Comparison of ENCODE assay signal across 14 cellular contexts in genomic region chr16:53081032-53081424, GRCh38. TPM values are rescaled to one million over a fixed set of nuclear protein-coding genes. Genes with fewer than 3 reads are reported as not detected.
DNase-seq lines count a peak whose midpoint lies in the region; ATAC-seq and TF ChIP-seq lines count a peak whose summit lies in the region.
"Had no signal": no experiment of that assay in that cellular context is flagged by ENCODE, and none has a peak within 500 bp of the region (broad histone marks: within the 10 kb centered on the region; RNA-seq: fewer than 3 reads in every experiment).

No MANE protein-coding gene starts in this region.

- no peaks in the 10 kb centered on the region for H3K79me2 ChIP-seq in fibroblast of lung (ENCODE audit: control insufficient read depth, insufficient read depth, low read length)

- H3K9me3 ChIP-seq in fibroblast of lung (ENCODE audit: control insufficient read depth, insufficient read depth, low read depth, low read length) (no peaks in the 10 kb centered on the region), neuronal stem cell (replicated peaks in 1 of 2; ENCODE audit: control insufficient read depth in 2 of 2, insufficient read depth in 1 of 2, low read depth in 1 of 2, low read length in 2 of 2) (no peaks in the 10 kb centered on the region), upper lobe of left lung (no peaks in the 10 kb centered on the region)
- H3K9me3 ChIP-seq: testis had no signal

- no peak overlapping the region for H4K91ac ChIP-seq in neuronal stem cell (ENCODE audit: low read depth, low read length, poor library complexity)

- H3K4ac ChIP-seq in neuronal stem cell (ENCODE audit: low read length), result no peak overlapping the region

- TF ChIP-seq POLR2A in upper lobe of left lung (IDR thresholded peaks at IDR 0.05), result no peak

- no peak for ATAC-seq in upper lobe of left lung (ENCODE audit: low FRiP score in 2 of 2)
- ATAC-seq in HG03354 (IDR thresholded peaks at IDR 0.05; ENCODE audit: poor library complexity, severe bottlenecking, unreplicated experiment), result no peak
- ATAC-seq: natural killer cell had no signal

- TF ChIP-seq EP300 in upper lobe of left lung (IDR thresholded peaks at IDR 0.05), result no peak

- no peak for TF ChIP-seq CTCF in WI38 (IDR thresholded peaks at IDR 0.05; ENCODE audit: low read depth, low read length)
- no peak for TF ChIP-seq CTCF in fibroblast of lung (conservative IDR thresholded peaks at IDR 0.05 in 1 of 2, IDR thresholded peaks at IDR 0.05 in 1 of 2; ENCODE audit: low read depth in 1 of 2, low read length in 2 of 2)
- no peak for TF ChIP-seq CTCF in upper lobe of left lung (IDR thresholded peaks at IDR 0.05)

- no peak overlapping the region for H3K14ac ChIP-seq in neuronal stem cell (ENCODE audit: low read length)

- peaks cover 16% of the 10 kb centered on the region for H3K4me1 ChIP-seq in fibroblast of lung (ENCODE audit: control insufficient read depth, extremely low read depth, insufficient read depth, low read length)
- H3K4me1 ChIP-seq in neuronal stem cell (ENCODE audit: control insufficient read depth in 2 of 2, insufficient read depth in 1 of 2, low read depth in 1 of 2, low read length in 2 of 2), result peaks cover 9 to 29% of the 10 kb centered on the region in 2 donors
- H3K4me1 ChIP-seq in upper lobe of left lung, result peaks cover 35 to 59% (median 56%) of the 10 kb centered on the region in 4 donors

- no peak overlapping the region for H3K9ac ChIP-seq in fibroblast of lung (ENCODE audit: insufficient read depth, low read length)
- no peak overlapping the region for H3K9ac ChIP-seq in neuronal stem cell (ENCODE audit: low read depth, low read length, poor library complexity)

- H4K8ac ChIP-seq in neuronal stem cell (ENCODE audit: low read depth, low read length), result no peak overlapping the region

- H3K36me3 ChIP-seq in fibroblast of lung (ENCODE audit: control insufficient read depth, insufficient read depth, low read length) (no peaks in the 10 kb centered on the region), neuronal stem cell (replicated peaks in 1 of 2; ENCODE audit: control insufficient read depth in 2 of 2, insufficient read depth in 2 of 2, low read length in 2 of 2) (no peaks in the 10 kb centered on the region), upper lobe of left lung (no peaks in the 10 kb centered on the region)

- no peak overlapping the region for H2BK120ac ChIP-seq in neuronal stem cell (ENCODE audit: low read depth, low read length)

- no peak overlapping the region for H2AK5ac ChIP-seq in neuronal stem cell (ENCODE audit: low read depth, low read length)

- no peak overlapping the region for H2BK12ac ChIP-seq in neuronal stem cell (ENCODE audit: low read length)

- H3K27ac ChIP-seq in fibroblast of lung (ENCODE audit: insufficient read depth, low read length) (peak overlapping the region; percentile 70), neuronal stem cell (replicated peaks; ENCODE audit: low read length) (no peak overlapping the region), upper lobe of left lung (peak overlapping the region; percentile 49 to 78 (median 66))

- H3K18ac ChIP-seq in neuronal stem cell (ENCODE audit: low read length), result no peak overlapping the region

- DNase-seq in fibroblast of lung (ENCODE audit: low read depth in 2 of 2) (no peak), neuronal stem cell (ENCODE audit: low spot score) (no peak), upper lobe of left lung (no peak), AG08396 (ENCODE audit: low spot score) (no peak), amniotic stem cell (lab: John Stamatoyannopoulos, UW) (no peak)
- DNase-seq: activated CD4-positive, alpha-beta memory T cell treated with anti-CD3 and anti-CD28 coated beads, Interleukin-2, amount 10 ng/mL, durations not matched to agents 7 days and 5 days; activated naive CD4-positive, alpha-beta T cell treated with anti-CD3 and anti-CD28 coated beads for 36 hours; effector CD4-positive, alpha-beta T cell; natural killer cell; NCI-H82; T-helper 1 cell had no signal

- no peaks in the 10 kb centered on the region for H3K79me1 ChIP-seq in neuronal stem cell (ENCODE audit: low read depth, low read length)

- H4K20me1 ChIP-seq in fibroblast of lung (ENCODE audit: control insufficient read depth, extremely low read depth, insufficient read depth, low read length), result no peaks in the 10 kb centered on the region

- no peak overlapping the region for H2BK5ac ChIP-seq in neuronal stem cell (ENCODE audit: low read length)

- H2BK15ac ChIP-seq in neuronal stem cell (ENCODE audit: low read length), result no peak overlapping the region

- H3K4me2 ChIP-seq in fibroblast of lung (ENCODE audit: extremely low read depth, insufficient read depth, low read length) (peak overlapping the region; percentile 75), neuronal stem cell (ENCODE audit: insufficient read depth, low read length, poor library complexity, severe bottlenecking) (no peak overlapping the region)

- no peak overlapping the region for H3K23ac ChIP-seq in neuronal stem cell (ENCODE audit: low read depth, low read length, poor library complexity)

- peak overlapping the region; percentile 34 for H3K4me3 ChIP-seq in WI38 (ENCODE audit: low read depth, low read length)
- no peak overlapping the region for H3K4me3 ChIP-seq in fibroblast of lung (replicated peaks in 1 of 4; ENCODE audit: control extremely low read depth in 1 of 4, insufficient read depth in 1 of 4, low read depth in 3 of 4, low read length in 4 of 4)
- H3K4me3 ChIP-seq in neuronal stem cell (ENCODE audit: low read length in 2 of 2), result no peak overlapping the region
- no peak overlapping the region for H3K4me3 ChIP-seq in upper lobe of left lung
- H3K4me3 ChIP-seq: testis had no signal

- H2AFZ ChIP-seq in fibroblast of lung (ENCODE audit: low read length) (no peak overlapping the region), neuronal stem cell (ENCODE audit: low read length) (peak overlapping the region; percentile 18)

- no peaks in the 10 kb centered on the region for H3K27me3 ChIP-seq in fibroblast of lung (ENCODE audit: control insufficient read depth, insufficient read depth, low read length)
- no peaks in the 10 kb centered on the region for H3K27me3 ChIP-seq in neuronal stem cell (ENCODE audit: control insufficient read depth in 3 of 3, insufficient read depth in 3 of 3, low read depth in 1 of 3, low read length in 3 of 3)
- H3K27me3 ChIP-seq in upper lobe of left lung, result no peaks in the 10 kb centered on the region
- H3K27me3 ChIP-seq: testis had no signal

RNA-seq across cellular contexts. Expression of gene CHD9, which starts 26.2 kb away (rescaled TPM):
- total RNA-seq in fibroblast of lung (47.0 and 60.9 TPM in 2 replicates), upper lobe of left lung (10 to 100 TPM; 55.6 to 98.8 (median 68.3) TPM)
- 25.5 and 32.9 TPM in 2 replicates for polyA plus RNA-seq in fibroblast of lung
- polyA plus RNA-seq in fibroblast of lung (2012), result 12.4 and 14.1 TPM in 2 replicates
- 10.6 TPM in 2 replicates for polyA minus RNA-seq in fibroblast of lung (ENCODE audit: low replicate concordance)
- polyA plus RNA-seq in neuronal stem cell (2013, experiment 1 of 2), result 40.5 TPM
- polyA plus RNA-seq in neuronal stem cell (2013, experiment 2 of 2), result 38.6 TPM

RNA-seq across cellular contexts. Expression of gene CHD9NB, which starts 28.3 kb away (rescaled TPM):
- total RNA-seq in fibroblast of lung (3.6 and 5.3 TPM in 2 replicates), upper lobe of left lung (10 to 100 TPM in 4 of 6 donors, 1 to 10 TPM in 2; 1.0 to 55.0 (median 12.4) TPM)
- 0.34 and 0.81 TPM in 2 replicates for polyA plus RNA-seq in fibroblast of lung
- polyA plus RNA-seq in fibroblast of lung (2012), result 0.86 and 1.3 TPM in 2 replicates
- polyA minus RNA-seq in fibroblast of lung (ENCODE audit: low replicate concordance), result not detected in 2 replicates
- polyA plus RNA-seq in neuronal stem cell (2013, experiment 1 of 2), result 4.2 TPM
- polyA plus RNA-seq in neuronal stem cell (2013, experiment 2 of 2), result 4.1 TPM
